In the genomic region with DNA sequence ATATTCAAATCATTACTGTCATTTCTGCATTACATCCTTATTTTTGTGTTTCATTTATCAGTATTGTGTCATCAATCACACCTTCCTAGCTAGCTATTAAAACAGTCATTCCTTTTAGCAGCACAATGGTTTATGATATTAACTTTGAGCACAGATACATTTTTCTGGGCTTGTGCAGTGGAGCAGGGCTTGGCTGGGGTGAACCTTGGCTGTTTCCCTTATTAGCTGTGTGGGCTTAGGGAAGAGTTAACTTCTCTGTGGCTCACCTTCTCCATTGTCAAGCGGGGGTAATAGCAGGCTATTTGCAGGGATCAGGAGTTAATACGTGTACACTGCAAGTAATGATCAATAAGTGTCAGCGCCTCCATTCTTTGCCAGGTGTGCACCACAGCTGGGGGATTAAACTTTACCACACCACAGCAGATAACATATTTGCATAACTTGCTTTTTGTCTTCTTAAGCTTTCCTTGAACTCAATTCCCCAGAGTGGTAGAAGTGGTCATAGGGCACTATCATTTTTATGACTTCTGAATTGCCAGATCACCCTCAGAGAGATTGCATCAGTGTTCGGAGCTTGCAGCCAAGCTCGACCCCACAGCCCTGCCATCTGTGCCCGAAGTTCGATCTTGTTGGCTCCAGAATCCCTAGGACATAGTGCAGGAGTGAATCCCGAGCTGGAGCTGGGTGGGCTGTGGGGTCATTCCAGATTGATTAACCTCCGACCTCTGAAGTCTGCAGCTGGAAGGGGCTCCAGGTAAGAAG, we compare ENCODE assay signal across 7 cellular contexts. TPM values are rescaled to one million over a fixed set of nuclear protein-coding genes. Genes with fewer than 3 reads are reported as not detected.
A peak's percentile ranks its signal among the peaks of the same experiment; 100 is the strongest.
DNase-seq lines count a peak whose midpoint lies in the region; ATAC-seq and TF ChIP-seq lines count a peak whose summit lies in the region.

No MANE protein-coding gene starts in this region.

- H3K4me3 Mint-ChIP-seq in neural crest cell: peak overlapping the region; percentile 89

- TF ChIP-seq CTCF in astrocyte of the spinal cord (IDR thresholded peaks at IDR 0.05; ENCODE audit: low read depth, low read length) (no peak), neural crest cell (conservative IDR thresholded peaks at IDR 0.05) (no peak), upper lobe of right lung (IDR thresholded peaks at IDR 0.05) (no peak)

- no peaks in the 10 kb centered on the region for H3K36me3 ChIP-seq in upper lobe of right lung

- H3K4me3 ChIP-seq in astrocyte of the spinal cord (ENCODE audit: low read depth, low read length) (peak overlapping the region; percentile 93), upper lobe of right lung (no peak overlapping the region)

- DNase-seq in astrocyte of the spinal cord (ENCODE audit: low read depth, low spot score): no peak
- no peak for DNase-seq in neural crest cell (ENCODE audit: low read depth, low spot score)
- no peak for DNase-seq in NCI-H748 (lab: John Stamatoyannopoulos, UW; ENCODE audit: unreplicated experiment)
- no peak for DNase-seq in NCI-H524 treated with DMSO at 0.1 percent for 48 hours (lab: John Stamatoyannopoulos, UW)
- no peak for DNase-seq in upper lobe of right lung

- peaks cover 17% of the 10 kb centered on the region for H3K27me3 Mint-ChIP-seq in neural crest cell (ENCODE audit: low read depth)

- no peaks in the 10 kb centered on the region for H3K9me3 ChIP-seq in upper lobe of right lung

- peaks cover 20% of the 10 kb centered on the region for H3K4me1 ChIP-seq in upper lobe of right lung

- ATAC-seq in GM18907 (IDR thresholded peaks at IDR 0.05; ENCODE audit: unreplicated experiment) (peak; percentile 39), HG03457 (IDR thresholded peaks at IDR 0.05; ENCODE audit: unreplicated experiment) (peak; percentile 24), upper lobe of right lung (no peak)

- peaks cover 49% of the 10 kb centered on the region for H3K4me1 Mint-ChIP-seq in neural crest cell

- H3K9me3 Mint-ChIP-seq in neural crest cell: no peaks in the 10 kb centered on the region

- H3K27ac ChIP-seq in upper lobe of right lung: no peak overlapping the region

- in situ Hi-C loops in astrocyte of the spinal cord (cut with HindIII; ENCODE audit: low sequenced_read_pairs): no loop called here

- H3K36me3 Mint-ChIP-seq in neural crest cell (ENCODE audit: low read depth): no peaks in the 10 kb centered on the region

- H3K27me3 ChIP-seq in upper lobe of right lung: no peaks in the 10 kb centered on the region

- no peak overlapping the region for H3K27ac Mint-ChIP-seq in neural crest cell (ENCODE audit: unreplicated experiment)

- intact Hi-C loops in upper lobe of right lung (cut with DNase I): no loop called here

RNA-seq across cellular contexts. Expression of a gene that starts 1.5 kb away (rescaled TPM):
- total RNA-seq in neural crest cell (71.1 and 77.1 TPM in 2 replicates), upper lobe of right lung (61.1 TPM)

RNA-seq across cellular contexts. Expression of a gene that starts 50.9 kb away (rescaled TPM):
- total RNA-seq in neural crest cell (70.0 and 73.4 TPM in 2 replicates), upper lobe of right lung (75.6 TPM)
